Comparison of ENCODE assay signal across 29 cellular contexts in genomic region chr14:49732896-49733295, GRCh38. TPM values are rescaled to one million over a fixed set of nuclear protein-coding genes. Genes with fewer than 3 reads are reported as not detected.
"Had no signal": no experiment of that assay in that cellular context is flagged by ENCODE, and none has a peak within 500 bp of the region (broad histone marks: within the 10 kb centered on the region; RNA-seq: fewer than 3 reads in every experiment).

No MANE protein-coding gene starts in this region.

- H3K27ac ChIP-seq: brain microvascular endothelial cell, cardiac muscle cell, Peyer's patch, RWPE1, SJSA1 had no signal

- H3K27me3 ChIP-seq: brain microvascular endothelial cell, cardiac muscle cell, MG63, Peyer's patch, SJSA1 had no signal

- DNase-seq: activated CD4-positive, alpha-beta memory T cell treated with anti-CD3 and anti-CD28 coated beads for 36 hours; activated CD4-positive, alpha-beta T cell treated with anti-CD3 and anti-CD28 coated beads, Interleukin-2, amount 10 ng/mL, durations not matched to agents 7 days and 5 days; activated CD4-positive, CD25-positive, alpha-beta regulatory T cell treated with anti-CD3 and anti-CD28 coated beads, Interleukin-2, amount 50 U/mL, for 72 hours; activated CD8-positive, alpha-beta memory T cell treated with anti-CD3 and anti-CD28 coated beads for 24 hours; activated effector memory CD4-positive, alpha-beta T cell treated with anti-CD3 and anti-CD28 coated beads, Interleukin-2, amount 50 U/mL, for 16 hours; activated naive CD4-positive, alpha-beta T cell treated with Interleukin-2 at 50 U/mL for 16 hours; activated naive CD8-positive, alpha-beta T cell treated with anti-CD3 and anti-CD28 coated beads, Interleukin-2, amount 50 U/mL, for 24 hours; activated T-cell treated with anti-CD3 and anti-CD28 coated beads, Interleukin-2, amount 50 U/mL, for 4 hours; brain microvascular endothelial cell; MG63; MV-4-11; NCI-H1092 treated with DMSO at 0.1 percent for 48 hours; NCI-H1417 treated with DMSO at 0.1 percent for 48 hours; NCI-H1694; NCI-H2029; NCI-H345; NCI-H510A treated with DMSO at 0.1 percent for 48 hours; NCI-H69; NK-92 treated with Interleukin-12 subunit alpha and Interleukin-12 subunit beta, amount 100 ng/mL, for 24 hours; Peyer's patch; Right ventricle myocardium superior; SW 1271 had no signal

- H3K4me1 Mint-ChIP-seq: activated CD4-positive, alpha-beta T cell treated with anti-CD3 and anti-CD28 coated beads, Interleukin-2, amount 10 ng/mL, durations not matched to agents 7 days and 5 days; activated naive CD8-positive, alpha-beta T cell treated with anti-CD3 and anti-CD28 coated beads, Interleukin-2, amount 50 U/mL, for 24 hours; WTC11 had no signal

- H3K27me3 Mint-ChIP-seq: activated CD4-positive, alpha-beta memory T cell treated with anti-CD3 and anti-CD28 coated beads for 36 hours; activated CD4-positive, alpha-beta T cell treated with anti-CD3 and anti-CD28 coated beads, Interleukin-2, amount 10 ng/mL, durations not matched to agents 7 days and 5 days; activated naive CD8-positive, alpha-beta T cell treated with anti-CD3 and anti-CD28 coated beads, Interleukin-2, amount 50 U/mL, for 24 hours had no signal

- H3K36me3 Mint-ChIP-seq: activated naive CD4-positive, alpha-beta T cell treated with anti-CD3 and anti-CD28 coated beads, Interleukin-2, amount 50 U/mL, for 72 hours; WTC11 had no signal

- H3K4me1 ChIP-seq: Peyer's patch, SJSA1 had no signal

- H3K9me3 Mint-ChIP-seq: activated CD4-positive, alpha-beta memory T cell treated with anti-CD3 and anti-CD28 coated beads for 36 hours; activated CD4-positive, alpha-beta T cell treated with anti-CD3 and anti-CD28 coated beads, Interleukin-2, amount 10 ng/mL, durations not matched to agents 7 days and 5 days; activated naive CD4-positive, alpha-beta T cell treated with anti-CD3 and anti-CD28 coated beads, Interleukin-2, amount 50 U/mL, for 72 hours; activated naive CD8-positive, alpha-beta T cell treated with anti-CD3 and anti-CD28 coated beads, Interleukin-2, amount 50 U/mL, for 24 hours; activated T-cell treated with anti-CD3 and anti-CD28 coated beads, Interleukin-2, amount 50 U/mL, for 4 hours; T-helper 2 cell treated with Interferon-gamma antibody and Interleukin-4, amounts not matched to agents 5 μg/mL and 100 μg/mL, for 36 hours; WTC11 had no signal

- H3K36me3 ChIP-seq: brain microvascular endothelial cell, cardiac muscle cell, MG63, SJSA1 had no signal

- H3K27ac Mint-ChIP-seq: activated CD4-positive, alpha-beta memory T cell treated with anti-CD3 and anti-CD28 coated beads for 36 hours; activated CD4-positive, alpha-beta T cell treated with anti-CD3 and anti-CD28 coated beads, Interleukin-2, amount 10 ng/mL, durations not matched to agents 7 days and 5 days; activated naive CD4-positive, alpha-beta T cell treated with anti-CD3 and anti-CD28 coated beads, Interleukin-2, amount 50 U/mL, for 72 hours; activated naive CD8-positive, alpha-beta T cell treated with anti-CD3 and anti-CD28 coated beads, Interleukin-2, amount 50 U/mL, for 24 hours; T-helper 2 cell treated with Interferon-gamma antibody and Interleukin-4, amounts not matched to agents 5 μg/mL and 100 μg/mL, for 36 hours; WTC11 had no signal

- H3K9me3 ChIP-seq: MG63, Peyer's patch, SJSA1 had no signal

- ATAC-seq: activated naive CD4-positive, alpha-beta T cell treated with anti-CD3 and anti-CD28 coated beads, Interleukin-2, amount 50 U/mL, for 72 hours; activated naive CD8-positive, alpha-beta T cell treated with anti-CD3 and anti-CD28 coated beads, Interleukin-2, amount 50 U/mL, for 24 hours; activated T-cell treated with anti-CD3 and anti-CD28 coated beads, Interleukin-2, amount 50 U/mL, for 4 hours; SK-N-SH treated with all-trans-retinoic acid at 6 μM for 48 hours; WTC11 had no signal

- H3K4me3 Mint-ChIP-seq: activated CD4-positive, alpha-beta memory T cell treated with anti-CD3 and anti-CD28 coated beads for 36 hours; activated CD4-positive, alpha-beta T cell treated with anti-CD3 and anti-CD28 coated beads, Interleukin-2, amount 10 ng/mL, durations not matched to agents 7 days and 5 days; activated naive CD8-positive, alpha-beta T cell treated with anti-CD3 and anti-CD28 coated beads, Interleukin-2, amount 50 U/mL, for 24 hours; activated T-cell treated with anti-CD3 and anti-CD28 coated beads, Interleukin-2, amount 50 U/mL, for 4 hours; T-helper 2 cell treated with Interferon-gamma antibody and Interleukin-4, amounts not matched to agents 5 μg/mL and 100 μg/mL, for 36 hours; WTC11 had no signal

- H3K4me3 ChIP-seq: cardiac muscle cell, MG63, Peyer's patch, SJSA1 had no signal

RNA-seq across cellular contexts. Expression of gene KLHDC1, which starts 40.0 kb away (rescaled TPM):
- total RNA-seq: WTC11 had no signal
